ENCODE assay signal across 1 cellular context in the genomic region with DNA sequence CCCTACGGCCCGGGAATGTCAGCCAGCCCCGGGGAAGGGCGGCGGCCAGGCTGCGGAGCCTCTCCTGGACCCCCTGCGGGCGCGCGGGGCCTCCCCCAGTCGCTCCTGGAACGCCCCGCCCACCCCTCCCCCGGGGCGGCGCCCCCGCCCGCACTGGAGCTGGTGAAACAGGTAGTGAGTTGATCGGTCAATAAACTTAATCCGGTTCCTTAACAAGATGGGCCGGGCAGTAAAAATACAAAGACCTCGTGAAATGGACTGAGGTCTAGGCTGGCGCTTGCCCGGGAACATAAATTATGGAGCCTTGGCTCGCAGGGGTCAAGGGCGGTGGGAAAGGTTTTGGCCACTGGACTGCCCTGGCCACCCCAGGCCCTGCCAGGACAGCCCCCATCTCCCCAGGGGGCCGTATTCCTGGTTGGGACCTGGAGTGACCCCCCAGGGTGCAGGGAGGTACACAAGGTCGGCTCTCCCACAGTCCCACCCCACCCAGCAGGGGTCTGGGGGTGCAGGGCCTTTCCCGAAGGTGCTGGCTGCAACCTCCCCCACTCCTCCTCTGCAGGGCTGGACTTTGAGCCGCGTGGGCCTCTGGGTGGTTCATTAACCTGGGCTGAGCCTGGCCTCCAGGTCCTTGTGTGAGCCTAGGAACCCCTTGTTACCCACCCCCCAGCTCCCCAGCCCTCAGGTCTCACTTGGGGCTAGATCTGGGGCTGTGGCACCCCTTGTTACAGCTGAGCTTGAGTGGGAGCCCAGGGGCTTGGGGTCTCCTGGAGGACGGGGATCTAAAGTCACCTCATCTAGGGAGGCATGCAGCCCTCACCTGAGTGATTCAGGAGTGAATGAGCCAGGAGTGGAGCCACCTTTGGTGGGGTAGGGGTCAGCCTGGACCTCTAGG.
TF ChIP-seq lines count a peak whose summit lies in the region.

No MANE protein-coding gene starts in this region.

TF ChIP-seq in HCT116, 20 proteins besides CTCF, POLR2A, EP300 and RAD21:
- TF ChIP-seq, protein P1, sequence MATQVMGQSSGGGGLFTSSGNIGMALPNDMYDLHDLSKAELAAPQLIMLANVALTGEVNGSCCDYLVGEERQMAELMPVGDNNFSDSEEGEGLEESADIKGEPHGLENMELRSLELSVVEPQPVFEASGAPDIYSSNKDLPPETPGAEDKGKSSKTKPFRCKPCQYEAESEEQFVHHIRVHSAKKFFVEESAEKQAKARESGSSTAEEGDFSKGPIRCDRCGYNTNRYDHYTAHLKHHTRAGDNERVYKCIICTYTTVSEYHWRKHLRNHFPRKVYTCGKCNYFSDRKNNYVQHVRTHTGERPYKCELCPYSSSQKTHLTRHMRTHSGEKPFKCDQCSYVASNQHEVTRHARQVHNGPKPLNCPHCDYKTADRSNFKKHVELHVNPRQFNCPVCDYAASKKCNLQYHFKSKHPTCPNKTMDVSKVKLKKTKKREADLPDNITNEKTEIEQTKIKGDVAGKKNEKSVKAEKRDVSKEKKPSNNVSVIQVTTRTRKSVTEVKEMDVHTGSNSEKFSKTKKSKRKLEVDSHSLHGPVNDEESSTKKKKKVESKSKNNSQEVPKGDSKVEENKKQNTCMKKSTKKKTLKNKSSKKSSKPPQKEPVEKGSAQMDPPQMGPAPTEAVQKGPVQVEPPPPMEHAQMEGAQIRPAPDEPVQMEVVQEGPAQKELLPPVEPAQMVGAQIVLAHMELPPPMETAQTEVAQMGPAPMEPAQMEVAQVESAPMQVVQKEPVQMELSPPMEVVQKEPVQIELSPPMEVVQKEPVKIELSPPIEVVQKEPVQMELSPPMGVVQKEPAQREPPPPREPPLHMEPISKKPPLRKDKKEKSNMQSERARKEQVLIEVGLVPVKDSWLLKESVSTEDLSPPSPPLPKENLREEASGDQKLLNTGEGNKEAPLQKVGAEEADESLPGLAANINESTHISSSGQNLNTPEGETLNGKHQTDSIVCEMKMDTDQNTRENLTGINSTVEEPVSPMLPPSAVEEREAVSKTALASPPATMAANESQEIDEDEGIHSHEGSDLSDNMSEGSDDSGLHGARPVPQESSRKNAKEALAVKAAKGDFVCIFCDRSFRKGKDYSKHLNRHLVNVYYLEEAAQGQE (IDR thresholded peaks at IDR 0.05; ENCODE audit: low read depth): no peak
- no peak for TF ChIP-seq YY1 (IDR thresholded peaks at IDR 0.05; ENCODE audit: extremely low read depth, insufficient replicate concordance, low read depth, low read length)
- TF ChIP-seq SP1 (IDR thresholded peaks at IDR 0.05; ENCODE audit: low read depth): no peak
